In the genomic region with DNA sequence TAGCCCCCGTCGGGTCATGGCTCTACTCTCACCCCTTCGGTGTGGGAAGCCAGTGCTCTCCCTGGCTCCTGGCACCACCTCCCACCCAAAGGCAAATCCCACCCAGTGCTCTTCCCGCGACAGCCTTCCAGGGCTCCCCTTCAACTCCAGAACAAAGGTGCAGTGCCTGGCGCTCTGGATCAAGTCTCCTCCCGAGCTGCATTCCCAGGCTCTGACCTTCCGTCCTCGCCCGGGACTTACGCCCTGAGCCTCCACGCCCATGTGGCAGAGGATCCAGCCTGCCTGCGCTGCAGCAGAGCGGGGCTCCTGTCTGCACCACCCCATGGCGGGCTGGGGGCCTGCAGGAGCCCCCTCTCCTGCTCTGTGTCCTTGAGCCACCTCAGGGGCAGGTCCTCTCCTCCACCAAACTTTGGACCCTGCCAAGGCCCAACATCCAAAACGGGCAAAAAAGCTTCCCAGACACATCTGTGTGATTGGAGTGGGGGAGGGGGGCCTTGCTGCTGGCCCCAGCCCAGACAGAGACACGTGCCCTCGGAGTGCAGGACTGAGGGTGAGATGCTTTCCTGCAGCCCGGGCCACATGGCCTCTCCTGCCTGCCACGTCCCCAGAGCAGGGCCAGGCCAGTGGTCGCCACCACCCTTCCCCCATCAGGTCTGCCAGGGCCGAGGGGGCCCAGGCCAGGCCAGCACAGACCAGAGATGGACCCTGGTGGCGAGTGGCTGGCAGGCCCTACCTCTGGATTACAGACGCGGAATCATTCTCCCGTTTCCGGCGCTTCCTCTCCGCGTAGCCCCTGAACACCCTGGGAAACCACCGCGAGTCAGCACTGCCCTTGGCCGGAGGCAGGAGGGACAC, we compare ENCODE assay signal across 9 cellular contexts. TPM values are rescaled to one million over a fixed set of nuclear protein-coding genes. Genes with fewer than 3 reads are reported as not detected.
A peak's percentile ranks its signal among the peaks of the same experiment; 100 is the strongest.
DNase-seq lines count a peak whose midpoint lies in the region; ATAC-seq lines count a peak whose summit lies in the region.
"Had no signal": no experiment of that assay in that cellular context is flagged by ENCODE, and none has a peak within 500 bp of the region (broad histone marks: within the 10 kb centered on the region; RNA-seq: fewer than 3 reads in every experiment).

No MANE protein-coding gene starts in this region.

- peaks cover 19% of the 10 kb centered on the region for H3K79me1 ChIP-seq in mesenchymal stem cell (replicated peaks; ENCODE audit: low read length, poor library complexity, severe bottlenecking)

- H3K4me1 Mint-ChIP-seq in activated naive CD8-positive, alpha-beta T cell (ENCODE audit: low read depth), result peaks cover 23% of the 10 kb centered on the region
- H3K4me1 Mint-ChIP-seq in activated naive CD8-positive, alpha-beta T cell treated with anti-CD3 and anti-CD28 coated beads, Interleukin-2, amount 50 U/mL, for 24 hours, result peaks cover 36% of the 10 kb centered on the region

- H3K27ac Mint-ChIP-seq in activated naive CD8-positive, alpha-beta T cell, result no peak overlapping the region
- H3K27ac Mint-ChIP-seq in activated naive CD8-positive, alpha-beta T cell treated with anti-CD3 and anti-CD28 coated beads, Interleukin-2, amount 50 U/mL, for 24 hours, result no peak overlapping the region

- H3K27ac ChIP-seq in duodenal mucosa (ENCODE audit: low read depth, low read length), result peak overlapping the region; percentile 85
- H3K27ac ChIP-seq in mesenchymal stem cell (ENCODE audit: low read length, poor library complexity, severe bottlenecking), result no peak overlapping the region
- no peak overlapping the region for H3K27ac ChIP-seq in urinary bladder (ENCODE audit: low read depth)
- H3K27ac ChIP-seq: KMS-11 had no signal

- DNase-seq in activated naive CD8-positive, alpha-beta T cell treated with anti-CD3 and anti-CD28 coated beads, Interleukin-2, amount 50 U/mL, for 24 hours, result no peak
- DNase-seq in mesenchymal stem cell, result peak; percentile 39
- DNase-seq in NCI-H446 (lab: John Stamatoyannopoulos, UW), result no peak
- DNase-seq in C1 segment of cervical spinal cord (lab: John Stamatoyannopoulos, UW), result no peak

- H3K36me3 ChIP-seq in duodenal mucosa (ENCODE audit: control insufficient read depth in 1 of 2, insufficient read depth in 2 of 2, low read length in 2 of 2) (peaks cover 3 to 8% of the 10 kb centered on the region in 2 donors), mesenchymal stem cell (ENCODE audit: control insufficient read depth in 1 of 2, insufficient read depth in 2 of 2, low read depth in 1 of 2, low read length in 2 of 2) (peaks cover 23 to 62% of the 10 kb centered on the region in 2 experiments), urinary bladder (ENCODE audit: insufficient read depth) (no peaks in the 10 kb centered on the region)

- H3K9me3 Mint-ChIP-seq in activated naive CD8-positive, alpha-beta T cell (ENCODE audit: low read depth), result no peaks in the 10 kb centered on the region
- no peaks in the 10 kb centered on the region for H3K9me3 Mint-ChIP-seq in activated naive CD8-positive, alpha-beta T cell treated with anti-CD3 and anti-CD28 coated beads, Interleukin-2, amount 50 U/mL, for 24 hours

- no peaks in the 10 kb centered on the region for H3K27me3 ChIP-seq in duodenal mucosa (ENCODE audit: control insufficient read depth in 1 of 2, insufficient read depth in 2 of 2, low read length in 2 of 2)
- no peaks in the 10 kb centered on the region for H3K27me3 ChIP-seq in mesenchymal stem cell (ENCODE audit: control insufficient read depth in 1 of 2, insufficient read depth in 1 of 2, low read length in 2 of 2)

- H2AFZ ChIP-seq in mesenchymal stem cell (ENCODE audit: low read depth, low read length), result no peak overlapping the region

- H3K9ac ChIP-seq in duodenal mucosa (ENCODE audit: low read depth in 1 of 2, low read length in 2 of 2) (peak overlapping the region; percentile 74 to 82), mesenchymal stem cell (ENCODE audit: low read length) (peak overlapping the region; percentile 49)
- H3K9ac ChIP-seq: KMS-11 had no signal

- H2BK15ac ChIP-seq in mesenchymal stem cell (ENCODE audit: low read depth, poor library complexity, severe bottlenecking), result peak overlapping the region; percentile 62

- no peak overlapping the region for H3K23ac ChIP-seq in mesenchymal stem cell (ENCODE audit: low read length in 2 of 2)

- peaks cover 11 to 28% of the 10 kb centered on the region in 2 donors for H3K4me1 ChIP-seq in duodenal mucosa (ENCODE audit: control insufficient read depth in 1 of 2, insufficient read depth in 2 of 2, low read length in 2 of 2)
- H3K4me1 ChIP-seq in mesenchymal stem cell (ENCODE audit: control insufficient read depth, insufficient read depth, low read depth, low read length), result peaks cover 57% of the 10 kb centered on the region
- no peaks in the 10 kb centered on the region for H3K4me1 ChIP-seq in urinary bladder (ENCODE audit: insufficient read depth)

- WGBS in mesenchymal stem cell, result 74% methylated on average over 33 of the region's 33 CpGs
- 62% methylated on average over 33 of the region's 33 CpGs for WGBS in urinary bladder

- no peak overlapping the region for H2BK12ac ChIP-seq in mesenchymal stem cell (ENCODE audit: low read length in 2 of 2)

- no peak for ATAC-seq in activated naive CD8-positive, alpha-beta T cell treated with anti-CD3 and anti-CD28 coated beads, Interleukin-2, amount 50 U/mL, for 24 hours
- no peak for ATAC-seq in GM21717 (IDR thresholded peaks at IDR 0.05; ENCODE audit: unreplicated experiment)

- no peak overlapping the region for H3K4ac ChIP-seq in mesenchymal stem cell (ENCODE audit: low read depth in 1 of 2, low read length in 2 of 2)

- peak overlapping the region; percentile 54 for H3K4me3 Mint-ChIP-seq in activated naive CD8-positive, alpha-beta T cell
- no peak overlapping the region for H3K4me3 Mint-ChIP-seq in activated naive CD8-positive, alpha-beta T cell treated with anti-CD3 and anti-CD28 coated beads, Interleukin-2, amount 50 U/mL, for 24 hours

- H3K4me2 ChIP-seq in mesenchymal stem cell (ENCODE audit: low read length, poor library complexity, severe bottlenecking), result no peak overlapping the region
- H3K4me2 ChIP-seq: KMS-11 had no signal

- H2BK120ac ChIP-seq in mesenchymal stem cell (ENCODE audit: low read depth, low read length), result no peak overlapping the region

- peak overlapping the region; percentile 58 for H4K91ac ChIP-seq in mesenchymal stem cell (ENCODE audit: low read length)

- H2AK5ac ChIP-seq in mesenchymal stem cell (ENCODE audit: low read length, severe bottlenecking), result peak overlapping the region; percentile 29

- H3K36me3 Mint-ChIP-seq in activated naive CD8-positive, alpha-beta T cell, result no peaks in the 10 kb centered on the region
- peaks cover 21% of the 10 kb centered on the region for H3K36me3 Mint-ChIP-seq in activated naive CD8-positive, alpha-beta T cell treated with anti-CD3 and anti-CD28 coated beads, Interleukin-2, amount 50 U/mL, for 24 hours (ENCODE audit: low read depth)

- H2BK5ac ChIP-seq in mesenchymal stem cell (ENCODE audit: low read depth, low read length, poor library complexity, severe bottlenecking), result no peak overlapping the region

- peak overlapping the region; percentile 70 to 72 for H3K4me3 ChIP-seq in duodenal mucosa (ENCODE audit: low read depth in 1 of 2, low read length in 2 of 2)
- H3K4me3 ChIP-seq in mesenchymal stem cell (ENCODE audit: insufficient read depth in 1 of 2, low read depth in 1 of 2, low read length in 2 of 2), result peak overlapping the region in 1 of 2 experiments; percentile 66
- H3K4me3 ChIP-seq in urinary bladder (ENCODE audit: low read depth, low read length), result peak overlapping the region; percentile 24

- peak overlapping the region; percentile 47 for H4K8ac ChIP-seq in mesenchymal stem cell (ENCODE audit: low read length)

- H3K9me3 ChIP-seq in duodenal mucosa (ENCODE audit: control insufficient read depth in 1 of 2, low read length in 2 of 2) (no peaks in the 10 kb centered on the region), mesenchymal stem cell (ENCODE audit: control insufficient read depth, low read length) (no peaks in the 10 kb centered on the region)

- H3K18ac ChIP-seq in mesenchymal stem cell (ENCODE audit: low read depth in 1 of 2, low read length in 2 of 2), result peak overlapping the region; percentile 25 to 69

- H3K27me3 Mint-ChIP-seq in activated naive CD8-positive, alpha-beta T cell, result no peaks in the 10 kb centered on the region
- no peaks in the 10 kb centered on the region for H3K27me3 Mint-ChIP-seq in activated naive CD8-positive, alpha-beta T cell treated with anti-CD3 and anti-CD28 coated beads, Interleukin-2, amount 50 U/mL, for 24 hours

- H3K14ac ChIP-seq in mesenchymal stem cell (ENCODE audit: low read length in 2 of 2), result no peak overlapping the region

RNA-seq across cellular contexts. Expression of gene NSMF, which starts 4.4 kb away (rescaled TPM):
- 30.2 TPM for polyA plus RNA-seq in mesenchymal stem cell (2013, experiment 1 of 2)
- 30.0 TPM for polyA plus RNA-seq in mesenchymal stem cell (2013, experiment 2 of 2)
- total RNA-seq in urinary bladder, result 8.6 TPM
- polyA plus RNA-seq in urinary bladder, result 36.2 TPM

RNA-seq across cellular contexts. Expression of gene ENTPD8, which starts 13.6 kb away (rescaled TPM):
- 0.01 TPM for polyA plus RNA-seq in mesenchymal stem cell (2013, experiment 1 of 2)
- 0.03 TPM for polyA plus RNA-seq in mesenchymal stem cell (2013, experiment 2 of 2)
- 0.16 TPM for total RNA-seq in urinary bladder
- polyA plus RNA-seq in urinary bladder, result not detected

RNA-seq across cellular contexts. Expression of gene NOXA1, which starts 31.5 kb away (rescaled TPM):
- 0.21 TPM for polyA plus RNA-seq in mesenchymal stem cell (2013, experiment 1 of 2)
- 0.14 TPM for polyA plus RNA-seq in mesenchymal stem cell (2013, experiment 2 of 2)
- 0.90 TPM for total RNA-seq in urinary bladder
- polyA plus RNA-seq in urinary bladder, result 3.0 TPM

RNA-seq across cellular contexts. Expression of gene EXD3, which starts 31.8 kb away (rescaled TPM):
- 7.1 TPM for polyA plus RNA-seq in mesenchymal stem cell (2013, experiment 1 of 2)
- 7.2 TPM for polyA plus RNA-seq in mesenchymal stem cell (2013, experiment 2 of 2)
- 7.5 TPM for total RNA-seq in urinary bladder
- 12.0 TPM for polyA plus RNA-seq in urinary bladder
